In genomic region chr6:141580988-141581387, GRCh38 we compare ENCODE assay signal across 20 cellular contexts.
DNase-seq lines count a peak whose midpoint lies in the region; ATAC-seq and TF ChIP-seq lines count a peak whose summit lies in the region.
"Had no signal": no experiment of that assay in that cellular context is flagged by ENCODE, and none has a peak within 500 bp of the region (broad histone marks: within the 10 kb centered on the region; RNA-seq: fewer than 3 reads in every experiment).

No MANE protein-coding gene starts in this region.

- CTCF ChIA-PET in WTC11 (lab: Charles Lee) = no interaction called here

- H3K36me3 Mint-ChIP-seq in HFFc6 (ENCODE audit: low read depth) (peaks cover 10% of the 10 kb centered on the region), WTC11 (no peaks in the 10 kb centered on the region)
- H3K36me3 Mint-ChIP-seq: activated naive CD8-positive, alpha-beta T cell; CD8-positive, alpha-beta memory T cell had no signal

- no peaks in the 10 kb centered on the region for H3K4me1 ChIP-seq in esophagus squamous epithelium
- H3K4me1 ChIP-seq: tibial artery had no signal

- no peak overlapping the region for H3K27ac ChIP-seq in esophagus squamous epithelium
- H3K27ac ChIP-seq: ovary, skin epidermis, tibial artery had no signal

- no peak for TF ChIP-seq POLR2A in esophagus squamous epithelium (IDR thresholded peaks at IDR 0.05)

- H3K4me3 Mint-ChIP-seq in HFFc6 (no peak overlapping the region), WTC11 (no peak overlapping the region)
- H3K4me3 Mint-ChIP-seq: activated naive CD8-positive, alpha-beta T cell; CD8-positive, alpha-beta memory T cell had no signal

- H3K9me3 Mint-ChIP-seq in HFFc6 (no peaks in the 10 kb centered on the region), WTC11 (peaks cover 4% of the 10 kb centered on the region)
- H3K9me3 Mint-ChIP-seq: CD8-positive, alpha-beta memory T cell had no signal

- TF ChIP-seq CTCF in HFFc6 (IDR thresholded peaks at IDR 0.05) (no peak), foreskin fibroblast (IDR thresholded peaks at IDR 0.05; ENCODE audit: low read depth, low read length) (no peak), WTC11 (IDR thresholded peaks at IDR 0.05) (no peak), esophagus squamous epithelium (IDR thresholded peaks at IDR 0.05) (no peak)

- POLR2A ChIA-PET in WTC11 (lab: Charles Lee) = no interaction called here

- DNase-seq in A172 (ENCODE audit: low spot score) = peak; percentile 77
- peak; percentile 80 for DNase-seq in HFFc6
- DNase-seq in T1000 (lab: John Stamatoyannopoulos, UW) = peak; percentile 18
- peak; percentile 82 to 88 for DNase-seq in foreskin fibroblast
- no peak for DNase-seq in SW 1271 (lab: John Stamatoyannopoulos, UW)
- DNase-seq in WTC11 (ENCODE audit: low spot score) = no peak
- DNase-seq in esophagus squamous epithelium (lab: John Stamatoyannopoulos, UW) = no peak
- DNase-seq: activated CD4-positive, alpha-beta T cell treated with anti-CD3 and anti-CD28 coated beads, Interleukin-2, amount 50 U/mL, for 48 hours; activated T-cell treated with anti-CD3 and anti-CD28 coated beads, Interleukin-2, amount 50 U/mL, for 48 hours; CD8-positive, alpha-beta memory T cell; islet precursor cell; KBM-7; NK-92 treated with Interleukin-12 subunit alpha and Interleukin-12 subunit beta, amount 100 ng/mL, for 24 hours; ovary; SHP77; stimulated activated CD4-positive, alpha-beta T cell treated with anti-CD3 and anti-CD28 coated beads, Interleukin-4, amount 100 ng/mL, for 4 hours; tibial artery had no signal

- no peaks in the 10 kb centered on the region for H3K9me3 ChIP-seq in esophagus squamous epithelium
- H3K9me3 ChIP-seq: ovary, tibial artery had no signal

- ATAC-seq in HG03139 (IDR thresholded peaks at IDR 0.05; ENCODE audit: unreplicated experiment) (no peak), WTC11 (no peak)

- H3K4me1 Mint-ChIP-seq in HFFc6 (ENCODE audit: low read depth) (peaks cover 58% of the 10 kb centered on the region), WTC11 (peaks cover 5% of the 10 kb centered on the region)
- H3K4me1 Mint-ChIP-seq: CD8-positive, alpha-beta memory T cell had no signal

- intact Hi-C loops in esophagus squamous epithelium (cut with DNase I) = no loop called here

- 75 to 87% methylated on average over 2 of the region's 2 CpGs for WGBS in esophagus squamous epithelium, 2 donors

- H3K27me3 Mint-ChIP-seq in HFFc6 (ENCODE audit: insufficient read depth) (no peaks in the 10 kb centered on the region), WTC11 (ENCODE audit: low read depth) (no peaks in the 10 kb centered on the region)

- no peak overlapping the region for H3K4me3 ChIP-seq in foreskin fibroblast (ENCODE audit: low read depth in 1 of 2, low read length in 2 of 2)
- no peak overlapping the region for H3K4me3 ChIP-seq in esophagus squamous epithelium
- H3K4me3 ChIP-seq: ovary, skin epidermis, tibial artery had no signal

- H3K27me3 ChIP-seq in esophagus squamous epithelium = no peaks in the 10 kb centered on the region
- H3K27me3 ChIP-seq: ovary, tibial artery had no signal

- H3K27ac Mint-ChIP-seq in HFFc6 = peak overlapping the region; percentile 8; the same call in 1 of the 2 replicates
- H3K27ac Mint-ChIP-seq in WTC11 = no peak overlapping the region; the same call in 1 of the 2 replicates
- H3K27ac Mint-ChIP-seq: activated naive CD8-positive, alpha-beta T cell; CD8-positive, alpha-beta memory T cell had no signal

- no peaks in the 10 kb centered on the region for H3K36me3 ChIP-seq in esophagus squamous epithelium
- H3K36me3 ChIP-seq: ovary, tibial artery had no signal

TF ChIP-seq in WTC11, 78 proteins besides CTCF, POLR2A, EP300 and RAD21:
- TF ChIP-seq TCF7 (CRISPR knock-in tag; IDR thresholded peaks at IDR 0.05; ENCODE audit: low read depth) = no peak
- TF ChIP-seq ELF4 (CRISPR knock-in tag; IDR thresholded peaks at IDR 0.05; ENCODE audit: low read depth) = no peak
- TF ChIP-seq RELA (CRISPR knock-in tag; IDR thresholded peaks at IDR 0.05; ENCODE audit: borderline replicate concordance) = no peak
- TF ChIP-seq NFE2L1 (CRISPR knock-in tag; IDR thresholded peaks at IDR 0.05) = no peak
- TF ChIP-seq TEAD4 (CRISPR knock-in tag; IDR thresholded peaks at IDR 0.05) = no peak
- TF ChIP-seq ZNF512 (CRISPR knock-in tag; IDR thresholded peaks at IDR 0.05; ENCODE audit: borderline replicate concordance) = no peak
- no peak for TF ChIP-seq HMGA2 (CRISPR knock-in tag; IDR thresholded peaks at IDR 0.05)
- no peak for TF ChIP-seq ARID4B (CRISPR knock-in tag; IDR thresholded peaks at IDR 0.05; ENCODE audit: borderline replicate concordance)
- TF ChIP-seq FOXK1 (CRISPR knock-in tag; IDR thresholded peaks at IDR 0.05) = no peak
- no peak for TF ChIP-seq ZNF121 (CRISPR knock-in tag; IDR thresholded peaks at IDR 0.05)
- TF ChIP-seq CREM (CRISPR knock-in tag; IDR thresholded peaks at IDR 0.05) = no peak

Comparison
In these comparisons a context has a peak if more than half of its experiments do, and no peak if none do; other contexts are left out.
1. DNase-seq: peak in A172 (single experiment), HFFc6 (single experiment), T1000 (single experiment) and foreskin fibroblast (2 of 2); none in SW 1271 (0 of 2), WTC11 (single experiment) and esophagus squamous epithelium (single experiment).